ENCODE assay signal across 8 cellular contexts in the genomic region with DNA sequence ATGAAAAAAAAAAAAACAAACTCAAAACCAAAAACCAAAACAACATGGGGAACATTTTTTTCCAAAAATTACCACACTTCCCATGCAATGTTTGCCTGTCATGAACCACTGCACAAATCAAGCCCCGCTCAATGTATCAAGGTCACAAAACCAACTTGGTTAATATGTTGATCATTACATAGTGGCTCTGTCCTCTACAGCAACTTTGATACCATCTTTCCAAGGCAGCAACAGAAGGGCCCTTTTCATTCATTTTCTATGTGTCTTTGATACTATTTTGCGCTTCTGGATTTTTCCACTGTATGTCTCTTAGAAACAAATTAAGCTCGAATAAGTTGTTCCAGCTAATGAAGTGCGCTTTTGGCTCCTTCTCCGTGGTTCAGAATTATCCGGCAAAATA. TPM values are rescaled to one million over a fixed set of nuclear protein-coding genes. Genes with fewer than 3 reads are reported as not detected.
DNase-seq lines count a peak whose midpoint lies in the region; ATAC-seq and TF ChIP-seq lines count a peak whose summit lies in the region.

No MANE protein-coding gene starts in this region.

- ATAC-seq in GM21423 (IDR thresholded peaks at IDR 0.05; ENCODE audit: unreplicated experiment), result no peak

- peak overlapping the region; percentile 48 to 97 (median 92) for H3K27ac ChIP-seq in dorsolateral prefrontal cortex

- H3K36me3 Mint-ChIP-seq in nephron (ENCODE audit: low read depth), result no peaks in the 10 kb centered on the region

- H3K4me3 Mint-ChIP-seq in nephron, result peak overlapping the region; percentile 82 to 87 (median 87)

- intact Hi-C loops in dorsolateral prefrontal cortex (cut with DNase I), result loop anchor here (2.0 to 10.0 kb wide), 6 partner anchors 67 to 379 kb away; no protein-coding TSS in a partner anchor

- TF ChIP-seq CTCF in AG10803 (conservative IDR thresholded peaks at IDR 0.05; ENCODE audit: low read length) (no peak), dorsolateral prefrontal cortex (IDR thresholded peaks at IDR 0.05 in 54 of 56, conservative IDR thresholded peaks at IDR 0.05 in 2 of 56; ENCODE audit: low read depth in 1 of 56, partially characterized antibody in 56 of 56) (no peak), nephron (IDR thresholded peaks at IDR 0.05; ENCODE audit: unreplicated experiment in 3 of 3) (no peak)

- H3K4me1 Mint-ChIP-seq in nephron, result peaks cover 29% of the 10 kb centered on the region

- no peaks in the 10 kb centered on the region for H3K27me3 ChIP-seq in dorsolateral prefrontal cortex

- H3K4me3 ChIP-seq in AG10803 (ENCODE audit: low read length) (peak overlapping the region; percentile 95), dorsolateral prefrontal cortex (peak overlapping the region; percentile 61 to 96 (median 84))

- peaks cover 4% of the 10 kb centered on the region for H3K27me3 Mint-ChIP-seq in nephron (ENCODE audit: low read depth)

- peak overlapping the region; percentile 83 to 95 (median 85) for H3K27ac Mint-ChIP-seq in nephron

- peak; percentile 59 for DNase-seq in AG10803 (ENCODE audit: low read depth)
- DNase-seq in NAMALWA (ENCODE audit: low spot score), result peak; percentile 22
- DNase-seq in dorsolateral prefrontal cortex, result no peak
- no peak for DNase-seq in stimulated activated naive CD4-positive, alpha-beta T cell (lab: John Stamatoyannopoulos, UW)
- DNase-seq in middle frontal gyrus (ENCODE audit: extremely low spot score, low spot score), result no peak
- DNase-seq in SK-N-DZ (ENCODE audit: low spot score), result no peak

- H3K9me3 Mint-ChIP-seq in nephron, result no peaks in the 10 kb centered on the region

RNA-seq across cellular contexts. Expression of a gene that starts 1.5 kb away (rescaled TPM):
- 100 to 1,000 TPM in 89 of 120 experiments, 10 to 100 TPM in 31; 73.6 to 239 (median 112) TPM for total RNA-seq in dorsolateral prefrontal cortex
- polyA plus RNA-seq in SK-N-DZ (2014; cell fraction: cytosol; rRNA removed), result 8.2 and 11.6 TPM in 2 replicates
- polyA plus RNA-seq in SK-N-DZ (2014; cell fraction: nucleus; rRNA removed), result 7.9 and 10.0 TPM in 2 replicates

RNA-seq across cellular contexts. Expression of a gene that starts 24.6 kb away (rescaled TPM):
- 10 to 100 TPM in 7 of 120 experiments, 1 to 10 TPM in 112, under 1 TPM in 1; 0.87 to 11.8 (median 4.5) TPM for total RNA-seq in dorsolateral prefrontal cortex
- polyA plus RNA-seq in SK-N-DZ (2014; cell fraction: cytosol; rRNA removed), result 5.7 and 13.0 TPM in 2 replicates
- 77.5 and 88.7 TPM in 2 replicates for polyA plus RNA-seq in SK-N-DZ (2014; cell fraction: nucleus; rRNA removed)

RNA-seq across cellular contexts. Expression of a gene that starts 50.6 kb away (rescaled TPM):
- 10 to 100 TPM in 12 of 120 experiments, 1 to 10 TPM in 108; 2.0 to 16.0 (median 6.1) TPM for total RNA-seq in dorsolateral prefrontal cortex
- 22.8 and 24.6 TPM in 2 replicates for polyA plus RNA-seq in SK-N-DZ (2014; cell fraction: cytosol; rRNA removed)
- 14.5 and 16.7 TPM in 2 replicates for polyA plus RNA-seq in SK-N-DZ (2014; cell fraction: nucleus; rRNA removed)

Comparison
In these comparisons a context has a peak if more than half of its experiments do, and no peak if none do; other contexts are left out.
1. DNase-seq: peak in AG10803 (single experiment) and NAMALWA (single experiment); none in dorsolateral prefrontal cortex (0 of 10), stimulated activated naive CD4-positive, alpha-beta T cell (0 of 6), middle frontal gyrus (single experiment) and SK-N-DZ (single experiment).